7 cellular contexts compared by ENCODE assay signal in genomic region chr18:8428951-8429350, GRCh38.
"Had no signal": no experiment of that assay in that cellular context is flagged by ENCODE, and none has a peak within 500 bp of the region (broad histone marks: within the 10 kb centered on the region; RNA-seq: fewer than 3 reads in every experiment).

No MANE protein-coding gene starts in this region.

- H3K4me3 Mint-ChIP-seq: H9, IgD-negative memory B cell had no signal

- H3K27ac Mint-ChIP-seq: IgD-negative memory B cell had no signal

- H3K9me3 Mint-ChIP-seq: H9, IgD-negative memory B cell had no signal

- H3K4me3 ChIP-seq: GM23248 had no signal

- H3K27ac ChIP-seq: GM23248 had no signal

- H2AFZ ChIP-seq: GM23248 had no signal

- H3K36me3 Mint-ChIP-seq: IgD-negative memory B cell had no signal

- DNase-seq: GM23248, GOT3, H9, HCEC 1CT had no signal

- H3K4me1 Mint-ChIP-seq: IgD-negative memory B cell had no signal

- FAIRE-seq: H54, HTR-8/SVneo had no signal

- H3K9ac ChIP-seq: GM23248 had no signal
